ENCODE assay signal across 14 cellular contexts in the genomic region with DNA sequence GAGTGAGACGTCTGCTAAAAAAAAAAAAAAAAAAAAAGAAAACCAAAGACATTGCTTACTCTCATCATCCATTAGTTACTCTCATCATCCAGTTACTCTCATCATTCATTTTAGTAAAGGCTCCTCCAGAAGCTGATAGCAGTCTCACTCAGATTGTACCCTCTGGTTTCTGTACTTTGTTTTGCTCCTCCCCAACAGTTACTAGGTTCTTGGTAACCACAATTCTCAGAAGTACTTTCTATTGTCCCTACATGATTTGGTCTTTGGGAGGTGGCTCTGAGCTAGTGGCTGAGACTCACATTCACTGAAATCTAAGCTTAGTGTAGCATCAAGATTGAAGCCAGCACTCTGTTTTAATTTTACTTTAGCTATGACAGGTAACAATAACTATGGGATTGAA. TPM values are rescaled to one million over a fixed set of nuclear protein-coding genes. Genes with fewer than 3 reads are reported as not detected.
DNase-seq lines count a peak whose midpoint lies in the region; ATAC-seq, FAIRE-seq and TF ChIP-seq lines count a peak whose summit lies in the region.
"Had no signal": no experiment of that assay in that cellular context is flagged by ENCODE, and none has a peak within 500 bp of the region (broad histone marks: within the 10 kb centered on the region; RNA-seq: fewer than 3 reads in every experiment).

No MANE protein-coding gene starts in this region.

- ATAC-seq in HG02981 (IDR thresholded peaks at IDR 0.05; ENCODE audit: unreplicated experiment) = peak; percentile 86

- H3K27ac Mint-ChIP-seq in activated T-helper 1 cell treated with anti-CD3 and anti-CD28 coated beads, Interleukin-12 subunit alpha, Interleukin-12 subunit beta, Interleukin-2, Interleukin-4 antibody, amounts not matched to agents 30 ng/mL and 10 ng/mL and 1 ng/mL, durations not matched to agents 14 hours and 24 hours and 36 hours = peak overlapping the region; percentile 32

- H3K9me3 Mint-ChIP-seq in activated T-helper 1 cell treated with anti-CD3 and anti-CD28 coated beads, Interleukin-12 subunit alpha, Interleukin-12 subunit beta, Interleukin-2, Interleukin-4 antibody, amounts not matched to agents 30 ng/mL and 10 ng/mL and 1 ng/mL, durations not matched to agents 14 hours and 24 hours and 36 hours = no peaks in the 10 kb centered on the region

- no peak for FAIRE-seq in frontal cortex (lab: Jason Lieb, UNC)

- no peak overlapping the region for H3K4me3 ChIP-seq in GM12865 (ENCODE audit: low read depth, low read length)

- DNase-seq in GM12865 (ENCODE audit: low read depth) = peak; percentile 89
- DNase-seq in GM19238 (ENCODE audit: insufficient read length, low spot score) = peak; percentile 41
- no peak for DNase-seq in activated T-helper 1 cell treated with anti-CD3 and anti-CD28 coated beads, Interleukin-12 subunit alpha, Interleukin-12 subunit beta, Interleukin-2, Interleukin-4 antibody, amounts not matched to agents 30 ng/mL and 10 ng/mL and 1 ng/mL, durations not matched to agents 14 hours and 24 hours and 36 hours (ENCODE audit: low spot score)
- DNase-seq in putamen (ENCODE audit: low spot score) = no peak
- DNase-seq in frontal cortex (ENCODE audit: low spot score in 2 of 2) = no peak
- no peak for DNase-seq in posterior cingulate gyrus
- DNase-seq in stimulated activated CD4-positive, alpha-beta T cell treated with anti-CD3 and anti-CD28 coated beads, Interleukin-2, amount 100 ng/mL, for 24 hours = no peak
- DNase-seq: DMS79, NCI-H2107 had no signal

- H3K27me3 Mint-ChIP-seq in activated T-helper 1 cell treated with anti-CD3 and anti-CD28 coated beads, Interleukin-12 subunit alpha, Interleukin-12 subunit beta, Interleukin-2, Interleukin-4 antibody, amounts not matched to agents 30 ng/mL and 10 ng/mL and 1 ng/mL, durations not matched to agents 14 hours and 24 hours and 36 hours (ENCODE audit: insufficient read depth) = peaks cover 9% of the 10 kb centered on the region

- H3K4me3 Mint-ChIP-seq in activated T-helper 1 cell treated with anti-CD3 and anti-CD28 coated beads, Interleukin-12 subunit alpha, Interleukin-12 subunit beta, Interleukin-2, Interleukin-4 antibody, amounts not matched to agents 30 ng/mL and 10 ng/mL and 1 ng/mL, durations not matched to agents 14 hours and 24 hours and 36 hours = peak overlapping the region; percentile 7

- TF ChIP-seq CTCF in GM12865 (IDR thresholded peaks at IDR 0.05; ENCODE audit: insufficient read depth, low read depth, low read length, missing control alignments) = no peak

- peaks cover 42% of the 10 kb centered on the region for H3K4me1 Mint-ChIP-seq in activated T-helper 1 cell treated with anti-CD3 and anti-CD28 coated beads, Interleukin-12 subunit alpha, Interleukin-12 subunit beta, Interleukin-2, Interleukin-4 antibody, amounts not matched to agents 30 ng/mL and 10 ng/mL and 1 ng/mL, durations not matched to agents 14 hours and 24 hours and 36 hours (ENCODE audit: low read depth)

- no peaks in the 10 kb centered on the region for H3K36me3 Mint-ChIP-seq in activated T-helper 1 cell treated with anti-CD3 and anti-CD28 coated beads, Interleukin-12 subunit alpha, Interleukin-12 subunit beta, Interleukin-2, Interleukin-4 antibody, amounts not matched to agents 30 ng/mL and 10 ng/mL and 1 ng/mL, durations not matched to agents 14 hours and 24 hours and 36 hours (ENCODE audit: low read depth)

- intact Hi-C loops in activated T-helper 1 cell treated with anti-CD3 and anti-CD28 coated beads, Interleukin-12 subunit alpha, Interleukin-12 subunit beta, Interleukin-2, Interleukin-4 antibody, amounts not matched to agents 30 ng/mL and 10 ng/mL and 1 ng/mL, durations not matched to agents 14 hours and 24 hours and 36 hours (cut with micrococcal nuclease) = loop anchor here (5.0 kb wide), 1 partner anchor 65 kb away; no protein-coding TSS in a partner anchor
- intact Hi-C loops in posterior cingulate gyrus (cut with DNase I) = no loop called here

RNA-seq across cellular contexts. Expression of a gene that starts 14.3 kb away (rescaled TPM):
- total RNA-seq in activated T-helper 1 cell treated with anti-CD3 and anti-CD28 coated beads, Interleukin-12 subunit alpha, Interleukin-12 subunit beta, Interleukin-2, Interleukin-4 antibody, amounts not matched to agents 30 ng/mL and 10 ng/mL and 1 ng/mL, durations not matched to agents 14 hours and 24 hours and 36 hours = not detected in 2 replicates
- total RNA-seq in frontal cortex = not detected
- total RNA-seq: fibroblast of villous mesenchyme, HT1080, lung microvascular endothelial cell, renal cortical epithelial cell had no signal

RNA-seq across cellular contexts. Expression of a gene that starts 17.5 kb away (rescaled TPM):
- total RNA-seq in activated T-helper 1 cell treated with anti-CD3 and anti-CD28 coated beads, Interleukin-12 subunit alpha, Interleukin-12 subunit beta, Interleukin-2, Interleukin-4 antibody, amounts not matched to agents 30 ng/mL and 10 ng/mL and 1 ng/mL, durations not matched to agents 14 hours and 24 hours and 36 hours = 56.7 and 57.3 TPM in 2 replicates
- 15.5 TPM for total RNA-seq in frontal cortex

RNA-seq across cellular contexts. Expression of a gene that starts 30.1 kb away (rescaled TPM):
- 0.44 and 0.99 TPM in 2 replicates for total RNA-seq in activated T-helper 1 cell treated with anti-CD3 and anti-CD28 coated beads, Interleukin-12 subunit alpha, Interleukin-12 subunit beta, Interleukin-2, Interleukin-4 antibody, amounts not matched to agents 30 ng/mL and 10 ng/mL and 1 ng/mL, durations not matched to agents 14 hours and 24 hours and 36 hours
- total RNA-seq in frontal cortex = 2.0 TPM
- total RNA-seq: HT1080 had no signal

RNA-seq across cellular contexts. Expression of a gene that starts 59.6 kb away (rescaled TPM):
- 14.6 and 22.7 TPM in 2 replicates for total RNA-seq in activated T-helper 1 cell treated with anti-CD3 and anti-CD28 coated beads, Interleukin-12 subunit alpha, Interleukin-12 subunit beta, Interleukin-2, Interleukin-4 antibody, amounts not matched to agents 30 ng/mL and 10 ng/mL and 1 ng/mL, durations not matched to agents 14 hours and 24 hours and 36 hours
- 28.1 TPM for total RNA-seq in frontal cortex

Comparison
In these comparisons a context has a peak if more than half of its experiments do, and no peak if none do; other contexts are left out.
1. DNase-seq: peak in GM12865 (single experiment) and GM19238 (single experiment); none in activated T-helper 1 cell treated with anti-CD3 and anti-CD28 coated beads, Interleukin-12 subunit alpha, Interleukin-12 subunit beta, Interleukin-2, Interleukin-4 antibody, amounts not matched to agents 30 ng/mL and 10 ng/mL and 1 ng/mL, durations not matched to agents 14 hours and 24 hours and 36 hours (single experiment), putamen (single experiment), frontal cortex (0 of 2), posterior cingulate gyrus (0 of 10) and stimulated activated CD4-positive, alpha-beta T cell treated with anti-CD3 and anti-CD28 coated beads, Interleukin-2, amount 100 ng/mL, for 24 hours (0 of 2).